Comparison of ENCODE assay signal across 8 cellular contexts in the genomic region with DNA sequence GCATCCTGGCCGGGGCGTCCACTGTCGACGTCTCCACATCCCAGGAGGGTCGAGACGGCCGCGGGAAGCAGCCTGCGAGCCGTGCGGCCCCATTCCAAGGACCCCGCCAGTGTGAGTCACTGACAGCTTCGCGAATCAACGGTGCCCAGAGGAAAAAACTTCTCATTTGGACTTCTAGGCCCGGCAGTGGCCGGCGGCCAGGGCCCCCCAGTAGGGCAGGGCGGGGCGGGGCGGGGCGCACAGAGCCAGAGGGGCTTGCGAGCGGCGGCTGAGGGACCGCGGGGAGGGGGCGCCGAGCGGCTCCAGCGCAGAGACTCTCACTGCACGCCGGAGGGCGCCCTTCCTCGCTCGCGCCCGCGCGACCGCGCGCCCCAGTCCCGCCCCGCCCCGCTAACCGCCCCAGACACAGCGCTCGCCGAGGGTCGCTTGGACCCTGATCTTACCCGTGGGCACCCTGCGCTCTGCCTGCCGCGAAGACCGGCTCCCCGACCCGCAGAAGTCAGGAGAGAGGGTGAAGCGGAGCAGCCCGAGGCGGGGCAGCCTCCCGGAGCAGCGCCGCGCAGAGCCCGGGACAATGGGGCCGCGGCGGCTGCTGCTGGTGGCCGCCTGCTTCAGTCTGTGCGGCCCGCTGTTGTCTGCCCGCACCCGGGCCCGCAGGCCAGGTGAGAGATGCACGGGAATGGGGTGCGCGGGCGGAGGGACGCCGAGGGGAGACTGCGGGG. TPM values are rescaled to one million over a fixed set of nuclear protein-coding genes. Genes with fewer than 3 reads are reported as not detected.
DNase-seq lines count a peak whose midpoint lies in the region; ATAC-seq, FAIRE-seq and TF ChIP-seq lines count a peak whose summit lies in the region.

Gene F2R (plus strand): TSS at position 393 of the 722 bp plus-strand sequence. CDS start 182 bp downstream, at position 575.

- DNase-seq in A673 (ENCODE audit: low spot score), result peak; percentile 90
- peak; percentile 26 for DNase-seq in RKO (ENCODE audit: low spot score)
- DNase-seq in activated gamma-delta T cell (lab: John Stamatoyannopoulos, UW), result peak; percentile 40
- DNase-seq in frontal cortex (ENCODE audit: low spot score in 2 of 2), result peak; percentile 54 to 63
- DNase-seq in neuronal stem cell (ENCODE audit: low spot score), result peak; percentile 74
- peak; percentile 65 to 84 for DNase-seq in aorta

- H4K91ac ChIP-seq in neuronal stem cell (ENCODE audit: low read depth, low read length, poor library complexity), result no peak within 1 kb of the TSS

- H3K9me3 ChIP-seq in A673 (ENCODE audit: low read depth, low read length, poor library complexity, severe bottlenecking) (no peaks in the 10 kb centered on the region), neuronal stem cell (replicated peaks in 1 of 2; ENCODE audit: control insufficient read depth in 2 of 2, insufficient read depth in 1 of 2, low read depth in 1 of 2, low read length in 2 of 2) (no peaks in the 10 kb centered on the region), aorta (ENCODE audit: control insufficient read depth, low read length) (no peaks in the 10 kb centered on the region)

- peak within 1 kb of the TSS; percentile 92 for H2AK5ac ChIP-seq in neuronal stem cell (ENCODE audit: low read depth, low read length)

- H3K36me3 ChIP-seq in A673 (ENCODE audit: insufficient read depth, low read length, poor library complexity, severe bottlenecking), result peaks cover 3% of the 10 kb centered on the region
- H3K36me3 ChIP-seq in neuronal stem cell (replicated peaks in 1 of 2; ENCODE audit: control insufficient read depth in 2 of 2, insufficient read depth in 2 of 2, low read length in 2 of 2), result peaks cover 0 to 22% of the 10 kb centered on the region in 2 donors
- H3K36me3 ChIP-seq in aorta (ENCODE audit: control insufficient read depth in 1 of 2, insufficient read depth in 2 of 2, low read length in 1 of 2), result no peaks in the 10 kb centered on the region

- peak within 1 kb of the TSS; percentile 70 for H3K4me3 ChIP-seq in A673 (ENCODE audit: low read depth, low read length, poor library complexity, severe bottlenecking)
- peak within 1 kb of the TSS; percentile 90 to 100 for H3K4me3 ChIP-seq in neuronal stem cell (ENCODE audit: low read length in 2 of 2)
- H3K4me3 ChIP-seq in aorta (ENCODE audit: low read length in 2 of 2), result peak within 1 kb of the TSS; percentile 50 to 73

- peak within 1 kb of the TSS; percentile 97 for H3K23ac ChIP-seq in neuronal stem cell (ENCODE audit: low read depth, low read length, poor library complexity)

- peak within 1 kb of the TSS; percentile 78 for H2BK5ac ChIP-seq in neuronal stem cell (ENCODE audit: low read length)

- peak within 1 kb of the TSS; percentile 96 for H2BK120ac ChIP-seq in neuronal stem cell (ENCODE audit: low read depth, low read length)

- H2BK15ac ChIP-seq in neuronal stem cell (ENCODE audit: low read length), result peak within 1 kb of the TSS; percentile 91

- H3K4me2 ChIP-seq in neuronal stem cell (ENCODE audit: insufficient read depth, low read length, poor library complexity, severe bottlenecking), result peak within 1 kb of the TSS; percentile 96

- peak; percentile 72 for ATAC-seq in GM18511 (IDR thresholded peaks at IDR 0.05; ENCODE audit: unreplicated experiment)
- peak; percentile 66 for ATAC-seq in HG03066 (IDR thresholded peaks at IDR 0.05; ENCODE audit: low read depth, unreplicated experiment)
- ATAC-seq in aorta (ENCODE audit: low FRiP score), result peak; percentile 88

- H3K79me1 ChIP-seq in neuronal stem cell (ENCODE audit: low read depth, low read length), result peaks cover 12% of the 10 kb centered on the region

- FAIRE-seq in frontal cortex (lab: Jason Lieb, UNC), result no peak

- no peak within 1 kb of the TSS for H4K8ac ChIP-seq in neuronal stem cell (ENCODE audit: low read depth, low read length)

- H3K27ac ChIP-seq in A673 (ENCODE audit: low read depth, low read length, poor library complexity, severe bottlenecking) (peak within 1 kb of the TSS; percentile 90), neuronal stem cell (replicated peaks; ENCODE audit: low read length) (no peak within 1 kb of the TSS), aorta (ENCODE audit: low read depth in 1 of 2, low read length in 2 of 2) (peak within 1 kb of the TSS in 1 of 2 donors; percentile 0)

- TF ChIP-seq CTCF in A673 (conservative IDR thresholded peaks at IDR 0.05; ENCODE audit: low read depth, low read length), result peak; percentile 57

- WGBS in neuronal stem cell (ENCODE audit: extremely low coverage in 2 of 2, insufficient read length in 2 of 2, insufficient replicate concordance in 1 of 2), 2 donors, result no CpG with 5 or more reads among the region's 82 CpGs
- WGBS in aorta, 2 donors, result 1% methylated on average over 46 to 82 of the region's 82 CpGs

- peak within 1 kb of the TSS; percentile 73 for H2BK12ac ChIP-seq in neuronal stem cell (ENCODE audit: low read length)

- peak within 1 kb of the TSS; percentile 84 for H3K4ac ChIP-seq in neuronal stem cell (ENCODE audit: low read length)

- H3K9ac ChIP-seq in neuronal stem cell (ENCODE audit: low read depth, low read length, poor library complexity), result peak within 1 kb of the TSS; percentile 99

- intact Hi-C loops in A673 (cut with micrococcal nuclease; ENCODE audit: unreplicated experiment), result loop anchor here (1.0 to 10.0 kb wide), 4 partner anchors 27 to 115 kb away; no protein-coding TSS in a partner anchor
- intact Hi-C loops in aorta (cut with DNase I), result no loop called here

- H3K27me3 ChIP-seq in A673 (replicated peaks; ENCODE audit: insufficient read depth, low read depth, low read length, poor library complexity) (no peaks in the 10 kb centered on the region), neuronal stem cell (ENCODE audit: control insufficient read depth in 3 of 3, insufficient read depth in 3 of 3, low read depth in 1 of 3, low read length in 3 of 3) (peaks cover 0 to 14% (median 4%) of the 10 kb centered on the region in 3 experiments), aorta (ENCODE audit: control insufficient read depth in 1 of 2, insufficient read depth in 2 of 2, low read length in 1 of 2) (no peaks in the 10 kb centered on the region)

- H3K4me1 ChIP-seq in A673 (ENCODE audit: insufficient read depth, low read length, poor library complexity, severe bottlenecking) (peaks cover 33% of the 10 kb centered on the region), neuronal stem cell (ENCODE audit: control insufficient read depth in 2 of 2, insufficient read depth in 1 of 2, low read depth in 1 of 2, low read length in 2 of 2) (peaks cover 8% of the 10 kb centered on the region in 2 donors), aorta (ENCODE audit: control insufficient read depth in 1 of 2, insufficient read depth in 2 of 2, low read length in 2 of 2) (no peaks in the 10 kb centered on the region)

- BruUV-seq in A673 (replicated peaks; lab: Mats Ljungman, UMichigan), result no TSS peak

- peak within 1 kb of the TSS; percentile 99 for H3K14ac ChIP-seq in neuronal stem cell (ENCODE audit: low read length)

- peak within 1 kb of the TSS; percentile 98 for H2AFZ ChIP-seq in neuronal stem cell (ENCODE audit: low read length)

- POLR2A ChIA-PET in A673 (lab: Charles Lee; ENCODE audit: low non-redundant PET), result no interaction called here

- CTCF ChIA-PET in A673 (lab: Charles Lee), result interaction anchor here (1.8 kb wide), 1 partner anchor 59 kb away, joined by 5 read pairs; no protein-coding TSS in a partner anchor

- H3K18ac ChIP-seq in neuronal stem cell (ENCODE audit: low read length), result peak within 1 kb of the TSS; percentile 100

RNA-seq across cellular contexts. Expression of gene F2R, which starts in this region (rescaled TPM):
- 83.3 and 92.1 TPM in 2 replicates for total RNA-seq in A673 (2021)
- total RNA-seq in frontal cortex, result 22.8 TPM
- 52.3 TPM for polyA plus RNA-seq in neuronal stem cell (2013, experiment 1 of 2)
- 53.7 TPM for polyA plus RNA-seq in neuronal stem cell (2013, experiment 2 of 2)
- total RNA-seq in aorta, result 10 to 100 TPM; 17.8 to 22.0 TPM
- 100 to 1,000 TPM in 1 of 2 donors, 10 to 100 TPM in 1; 22.3 to 185 TPM for polyA plus RNA-seq in aorta

Comparison
In these comparisons a context has a peak if more than half of its experiments do, and no peak if none do; other contexts are left out.
1. DNase-seq: peak in every context shown above with its lines; median percentile 90 in A673; 74 in aorta; 74 in neuronal stem cell; 58 in frontal cortex; 40 in activated gamma-delta T cell; 26 in RKO.